In the genomic region with DNA sequence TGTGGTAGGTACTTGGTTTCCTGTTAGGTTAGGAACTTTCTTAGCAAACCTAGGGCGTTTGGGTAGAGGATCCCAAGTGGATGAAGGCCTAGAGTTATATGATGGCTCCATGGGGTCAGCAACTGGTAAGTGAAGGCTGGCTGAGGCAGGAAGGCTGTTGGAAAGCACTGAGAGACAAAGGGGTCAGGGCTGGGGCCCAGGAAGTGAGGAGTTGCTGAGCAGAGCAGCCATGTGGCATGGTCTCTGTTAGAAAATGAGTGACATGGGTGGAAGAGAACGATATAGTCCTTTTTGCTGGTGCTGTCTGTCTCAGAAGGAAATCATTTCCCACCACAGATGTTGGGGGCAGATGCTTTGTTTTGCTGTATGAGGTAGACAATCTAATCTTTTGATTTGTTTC, we compare ENCODE assay signal across 22 cellular contexts. TPM values are rescaled to one million over a fixed set of nuclear protein-coding genes. Genes with fewer than 3 reads are reported as not detected.
"Had no signal": no experiment of that assay in that cellular context is flagged by ENCODE, and none has a peak within 500 bp of the region (broad histone marks: within the 10 kb centered on the region; RNA-seq: fewer than 3 reads in every experiment).

No MANE protein-coding gene starts in this region.

- H3K36me3 ChIP-seq: left ventricle myocardium inferior, ovary, prostate gland, tibial nerve, uterus had no signal

- H3K9me3 Mint-ChIP-seq: activated naive CD4-positive, alpha-beta T cell treated with anti-CD3 and anti-CD28 coated beads, Interleukin-2, amount 10 ng/mL, durations not matched to agents 7 days and 5 days; activated T-cell treated with anti-CD3 and anti-CD28 coated beads, Interleukin-2, amount 50 U/mL, for 72 hours; immature natural killer cell; naive thymus-derived CD4-positive, alpha-beta T cell; stimulated activated naive CD8-positive, alpha-beta T cell treated with anti-CD3 and anti-CD28 coated beads, Interleukin-15, Interleukin-2, amounts not matched to agents 100 ng/mL and 50 ng/mL, for 24 hours; WTC11 had no signal

- H3K4me3 Mint-ChIP-seq: activated naive CD4-positive, alpha-beta T cell treated with anti-CD3 and anti-CD28 coated beads, Interleukin-2, amount 10 ng/mL, durations not matched to agents 7 days and 5 days; activated T-cell treated with anti-CD3 and anti-CD28 coated beads, Interleukin-2, amount 50 U/mL, for 72 hours; immature natural killer cell; naive thymus-derived CD4-positive, alpha-beta T cell; stimulated activated naive CD8-positive, alpha-beta T cell treated with anti-CD3 and anti-CD28 coated beads, Interleukin-15, Interleukin-2, amounts not matched to agents 100 ng/mL and 50 ng/mL, for 24 hours; WTC11 had no signal

- H3K4me3 ChIP-seq: body of pancreas, left ventricle myocardium inferior, ovary, prostate gland, tibial nerve, uterus had no signal

- H3K27ac ChIP-seq: body of pancreas, left ventricle myocardium inferior, ovary, prostate gland, tibial nerve, uterus had no signal

- H3K27me3 Mint-ChIP-seq: stimulated activated naive CD8-positive, alpha-beta T cell treated with anti-CD3 and anti-CD28 coated beads, Interleukin-15, Interleukin-2, amounts not matched to agents 100 ng/mL and 50 ng/mL, for 24 hours had no signal

- ATAC-seq: activated T-cell treated with anti-CD3 and anti-CD28 coated beads, Interleukin-2, amount 50 U/mL, for 72 hours; body of pancreas; naive thymus-derived CD4-positive, alpha-beta T cell; WTC11 had no signal

- H3K27me3 ChIP-seq: body of pancreas, ovary, tibial nerve, uterus had no signal

- H3K9me3 ChIP-seq: body of pancreas, left ventricle myocardium inferior, ovary, prostate gland, tibial nerve, uterus had no signal

- H3K4me1 Mint-ChIP-seq: activated naive CD4-positive, alpha-beta T cell treated with anti-CD3 and anti-CD28 coated beads, Interleukin-2, amount 10 ng/mL, durations not matched to agents 7 days and 5 days had no signal

- DNase-seq: activated effector memory CD4-positive, alpha-beta T cell treated with anti-CD3 and anti-CD28 coated beads, Interleukin-2, amount 50 U/mL, for 16 hours; activated naive CD4-positive, alpha-beta T cell treated with anti-CD3 and anti-CD28 coated beads, Interleukin-2, amount 10 ng/mL, durations not matched to agents 7 days and 5 days; activated T-cell treated with anti-CD3 and anti-CD28 coated beads, Interleukin-2, amount 50 U/mL, for 72 hours; anterior cingulate cortex; body of pancreas; effector CD8-positive, alpha-beta T cell; foreskin melanocyte; immature natural killer cell; kidney glomerular epithelial cell; left ventricle myocardium inferior; naive thymus-derived CD4-positive, alpha-beta T cell; ovary; stimulated activated CD4-positive, alpha-beta T cell treated with anti-CD3 and anti-CD28 coated beads, Interleukin-4, amount 100 ng/mL, for 1 hour; T1000; uterus had no signal

- H3K36me3 Mint-ChIP-seq: activated naive CD4-positive, alpha-beta T cell treated with anti-CD3 and anti-CD28 coated beads, Interleukin-2, amount 10 ng/mL, durations not matched to agents 7 days and 5 days; immature natural killer cell; naive thymus-derived CD4-positive, alpha-beta T cell; WTC11 had no signal

- H3K4me1 ChIP-seq: body of pancreas, left ventricle myocardium inferior, prostate gland, tibial nerve, uterus had no signal

- H3K27ac Mint-ChIP-seq: activated naive CD4-positive, alpha-beta T cell treated with anti-CD3 and anti-CD28 coated beads, Interleukin-2, amount 10 ng/mL, durations not matched to agents 7 days and 5 days; activated T-cell treated with anti-CD3 and anti-CD28 coated beads, Interleukin-2, amount 50 U/mL, for 72 hours; stimulated activated naive CD8-positive, alpha-beta T cell treated with anti-CD3 and anti-CD28 coated beads, Interleukin-15, Interleukin-2, amounts not matched to agents 100 ng/mL and 50 ng/mL, for 24 hours; WTC11 had no signal

RNA-seq across cellular contexts. Expression of gene MGLL, which starts 34.5 kb away (rescaled TPM):
- polyA plus RNA-seq: naive thymus-derived CD4-positive, alpha-beta T cell had no signal

RNA-seq across cellular contexts. Expression of gene KBTBD12, which starts 58.2 kb away (rescaled TPM):
- total RNA-seq: activated T-cell treated with anti-CD3 and anti-CD28 coated beads, Interleukin-2, amount 50 U/mL, for 72 hours; dermis blood vessel endothelial cell; lung microvascular endothelial cell; naive thymus-derived CD4-positive, alpha-beta T cell; T-helper 1 cell treated with Interleukin-12 subunit alpha and Interleukin-12 subunit beta and Interleukin-4 antibody, amounts not matched to agents 30 ng/mL and 1 ng/mL, for 36 hours had no signal
- polyA plus RNA-seq: immature natural killer cell; naive thymus-derived CD4-positive, alpha-beta T cell had no signal
